8 cellular contexts compared by ENCODE assay signal in genomic region chr20:2206957-2207769, GRCh38.
A peak's percentile ranks its signal among the peaks of the same experiment; 100 is the strongest.
DNase-seq lines count a peak whose midpoint lies in the region; ATAC-seq, FAIRE-seq and TF ChIP-seq lines count a peak whose summit lies in the region.

No MANE protein-coding gene starts in this region.

- peak overlapping the region; percentile 36 for H3K9ac ChIP-seq in astrocyte (ENCODE audit: low read length)

- peak overlapping the region; percentile 93 for H2AFZ ChIP-seq in astrocyte (ENCODE audit: low read depth, low read length)

- FAIRE-seq in astrocyte (lab: Jason Lieb, UNC), result no peak

- H3K9me3 ChIP-seq in BE2C (no peaks in the 10 kb centered on the region), astrocyte (ENCODE audit: insufficient read depth, low read depth, low read length) (no peaks in the 10 kb centered on the region)

- no peaks in the 10 kb centered on the region for H3K9me3 Mint-ChIP-seq in T-helper 1 cell treated with Interleukin-12 subunit alpha and Interleukin-12 subunit beta and Interleukin-4 antibody, amounts not matched to agents 30 μg/mL and 1 μg/mL, for 36 hours
- H3K9me3 Mint-ChIP-seq in astrocyte (ENCODE audit: unreplicated experiment), result peaks cover 2% of the 10 kb centered on the region

- no peaks in the 10 kb centered on the region for H3K4me1 ChIP-seq in BE2C
- peaks cover 5% of the 10 kb centered on the region for H3K4me1 ChIP-seq in astrocyte (ENCODE audit: insufficient read depth, low read length)

- no peaks in the 10 kb centered on the region for H3K36me3 Mint-ChIP-seq in T-helper 1 cell treated with Interleukin-12 subunit alpha and Interleukin-12 subunit beta and Interleukin-4 antibody, amounts not matched to agents 30 μg/mL and 1 μg/mL, for 36 hours (ENCODE audit: low read depth)
- H3K36me3 Mint-ChIP-seq in astrocyte (ENCODE audit: low read depth, unreplicated experiment), result no peaks in the 10 kb centered on the region

- H3K4me3 ChIP-seq in BE2C (ENCODE audit: low read depth, low read length) (peak overlapping the region; percentile 40), astrocyte (ENCODE audit: insufficient read depth, low read depth, low read length) (peak overlapping the region; percentile 56), retinal pigment epithelial cell (ENCODE audit: low read length) (peak overlapping the region; percentile 59)

- H3K27me3 ChIP-seq in BE2C (peaks cover 23% of the 10 kb centered on the region), astrocyte (ENCODE audit: insufficient read depth, low read length) (peaks cover 15% of the 10 kb centered on the region)

- no peaks in the 10 kb centered on the region for H3K79me2 ChIP-seq in astrocyte (ENCODE audit: insufficient read depth, low read length)

- H3K4me1 Mint-ChIP-seq in T-helper 1 cell treated with Interleukin-12 subunit alpha and Interleukin-12 subunit beta and Interleukin-4 antibody, amounts not matched to agents 30 μg/mL and 1 μg/mL, for 36 hours (ENCODE audit: low read depth), result no peaks in the 10 kb centered on the region
- no peaks in the 10 kb centered on the region for H3K4me1 Mint-ChIP-seq in astrocyte (ENCODE audit: low read depth, unreplicated experiment)

- DNase-seq in BE2C (peak; percentile 69), astrocyte (ENCODE audit: low read depth) (peak; percentile 18), hypothalamus (lab: John Stamatoyannopoulos, UW) (peak in 45 of 51 donors; percentile 4 to 76 (median 42)), retinal pigment epithelial cell (ENCODE audit: low read depth) (no peak), RKO (ENCODE audit: low spot score) (no peak)

- H3K27me3 Mint-ChIP-seq in T-helper 1 cell treated with Interleukin-12 subunit alpha and Interleukin-12 subunit beta and Interleukin-4 antibody, amounts not matched to agents 30 μg/mL and 1 μg/mL, for 36 hours (ENCODE audit: low read depth), result peaks cover 18% of the 10 kb centered on the region
- H3K27me3 Mint-ChIP-seq in astrocyte (ENCODE audit: low read depth, unreplicated experiment), result peaks cover 15% of the 10 kb centered on the region

- no peaks in the 10 kb centered on the region for H4K20me1 ChIP-seq in astrocyte (ENCODE audit: insufficient read depth, low read length)

- peak overlapping the region; percentile 77 for H3K4me3 Mint-ChIP-seq in T-helper 1 cell treated with Interleukin-12 subunit alpha and Interleukin-12 subunit beta and Interleukin-4 antibody, amounts not matched to agents 30 μg/mL and 1 μg/mL, for 36 hours
- H3K4me3 Mint-ChIP-seq in astrocyte (ENCODE audit: unreplicated experiment), result peak overlapping the region; percentile 77

- peak overlapping the region; percentile 90 for H3K4me2 ChIP-seq in astrocyte (ENCODE audit: low read length)

- no peaks in the 10 kb centered on the region for H3K36me3 ChIP-seq in BE2C
- H3K36me3 ChIP-seq in astrocyte (ENCODE audit: insufficient read depth, low read length), result no peaks in the 10 kb centered on the region

- peak; percentile 75 for ATAC-seq in GM19351 (IDR thresholded peaks at IDR 0.05; ENCODE audit: unreplicated experiment)

- H3K27ac ChIP-seq in astrocyte (ENCODE audit: low read depth, low read length), result no peak overlapping the region

- TF ChIP-seq CTCF in BE2C (IDR thresholded peaks at IDR 0.05; ENCODE audit: low read depth, low read length), result peak; percentile 44
- TF ChIP-seq CTCF in LNCAP (IDR thresholded peaks at IDR 0.05), result peak; percentile 85
- peak; percentile 29 for TF ChIP-seq CTCF in astrocyte (IDR thresholded peaks at IDR 0.05; ENCODE audit: insufficient read depth, low read depth, low read length)
- peak; percentile 75 for TF ChIP-seq CTCF in retinal pigment epithelial cell (conservative IDR thresholded peaks at IDR 0.05; ENCODE audit: low read depth, low read length)

- H3K27ac Mint-ChIP-seq in T-helper 1 cell treated with Interleukin-12 subunit alpha and Interleukin-12 subunit beta and Interleukin-4 antibody, amounts not matched to agents 30 μg/mL and 1 μg/mL, for 36 hours, result no peak overlapping the region
- no peak overlapping the region for H3K27ac Mint-ChIP-seq in astrocyte (ENCODE audit: unreplicated experiment)

Comparison
In these comparisons a context has a peak if more than half of its experiments do, and no peak if none do; other contexts are left out.
1. DNase-seq: peak in BE2C (single experiment), astrocyte (single experiment) and hypothalamus (45 of 51); none in retinal pigment epithelial cell (single experiment) and RKO (single experiment).
2. CTCF ChIP-seq: peak in every context shown above with its lines; median percentile 85 in LNCAP; 75 in retinal pigment epithelial cell; 44 in BE2C; 29 in astrocyte.
3. Peak in every context shown above with its lines, with median percentiles within 50 percentile points of each other: H3K4me3 ChIP-seq.